8 cellular contexts compared by ENCODE assay signal in the genomic region with DNA sequence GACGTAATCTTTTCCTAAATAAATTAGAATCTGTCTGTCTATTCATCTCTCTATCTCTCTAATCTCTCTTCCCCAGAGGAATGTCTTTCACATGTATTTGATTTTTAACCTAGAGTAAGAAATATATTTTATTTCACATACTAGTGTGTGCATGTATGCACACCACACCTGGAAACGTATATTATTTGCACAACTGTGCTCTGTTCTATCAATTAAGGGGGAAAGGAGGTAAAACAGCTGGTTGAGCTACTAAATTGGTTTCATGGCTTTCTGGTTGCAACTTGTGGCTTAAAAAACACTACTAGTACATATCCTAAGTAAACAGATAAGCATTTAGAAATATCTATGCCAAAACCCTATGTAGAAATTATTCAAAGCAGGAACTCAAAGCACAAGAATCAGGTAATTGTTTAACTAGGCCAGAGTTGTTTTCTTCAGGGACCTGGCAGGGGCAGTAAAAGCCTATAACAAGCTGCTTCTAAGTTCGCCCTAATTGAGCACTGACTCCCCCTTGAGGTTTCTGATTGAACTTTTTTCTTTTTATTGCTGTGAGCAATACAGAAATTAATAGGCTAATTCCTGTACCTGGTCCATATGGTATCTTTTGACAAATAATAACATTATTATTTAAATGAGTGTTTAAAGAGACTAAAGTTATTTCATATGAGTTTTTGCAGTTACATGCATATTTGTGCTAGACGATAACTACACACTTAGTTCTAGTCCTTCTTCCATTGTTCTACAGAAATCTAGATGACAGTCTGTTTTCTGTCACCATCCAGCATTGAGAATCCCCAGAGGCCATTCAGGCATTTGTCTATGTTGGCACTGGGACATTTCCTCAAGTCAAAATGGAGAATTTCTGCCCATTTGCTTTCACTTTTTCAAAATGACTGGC.
A peak's percentile ranks its signal among the peaks of the same experiment; 100 is the strongest.
DNase-seq lines count a peak whose midpoint lies in the region; ATAC-seq, FAIRE-seq and TF ChIP-seq lines count a peak whose summit lies in the region.

No MANE protein-coding gene starts in this region.

- WGBS in esophagus squamous epithelium, 2 donors = 38 to 39% methylated on average over 4 of the region's 4 CpGs
- 36 to 40% methylated on average over 4 of the region's 4 CpGs for WGBS in pancreas, 2 donors

- no peak for TF ChIP-seq POLR2A in breast epithelium (IDR thresholded peaks at IDR 0.05)
- no peak for TF ChIP-seq POLR2A in esophagus squamous epithelium (IDR thresholded peaks at IDR 0.05)

- no peaks in the 10 kb centered on the region for H3K27me3 Mint-ChIP-seq in MCF 10A (ENCODE audit: insufficient read depth, unreplicated experiment)

- H3F3A ChIP-seq in PC-3 (ENCODE audit: low read length, unreplicated experiment) = no peaks in the 10 kb centered on the region

- DNase-seq in MCF 10A (ENCODE audit: unreplicated experiment) = peak; percentile 71
- DNase-seq in breast epithelium (ENCODE audit: low spot score in 2 of 2) = no peak
- DNase-seq in HCEC 1CT = peak; percentile 71
- peak; percentile 71 for DNase-seq in LHCN-M2 (ENCODE audit: low read depth)
- DNase-seq in PC-3 = peak; percentile 57
- no peak for DNase-seq in esophagus squamous epithelium (lab: John Stamatoyannopoulos, UW)
- peak in 2 of 6 donors; percentile 27 to 28 for DNase-seq in pancreas
- no peak for DNase-seq in UCSD-AML1 (lab: John Stamatoyannopoulos, UW; ENCODE audit: unreplicated experiment)

- no peaks in the 10 kb centered on the region for H3K9me3 ChIP-seq in breast epithelium
- H3K9me3 ChIP-seq in PC-3 (ENCODE audit: low read length) = no peaks in the 10 kb centered on the region
- no peaks in the 10 kb centered on the region for H3K9me3 ChIP-seq in esophagus squamous epithelium
- H3K9me3 ChIP-seq in pancreas = no peaks in the 10 kb centered on the region

- no peaks in the 10 kb centered on the region for H4K20me1 ChIP-seq in PC-3 (ENCODE audit: low read length)

- no peaks in the 10 kb centered on the region for H3K36me3 Mint-ChIP-seq in MCF 10A (ENCODE audit: insufficient read depth, unreplicated experiment)

- no peaks in the 10 kb centered on the region for H3K9me3 Mint-ChIP-seq in MCF 10A (ENCODE audit: unreplicated experiment)

- no peak for FAIRE-seq in pancreas (lab: Jason Lieb, UNC)

- H3K27ac Mint-ChIP-seq in MCF 10A (ENCODE audit: low read depth, unreplicated experiment) = no peak overlapping the region

- H3K27ac ChIP-seq in breast epithelium (no peak overlapping the region), PC-3 (ENCODE audit: low read length) (no peak overlapping the region), esophagus squamous epithelium (no peak overlapping the region), pancreas (no peak overlapping the region)

- BruUV-seq in MCF 10A (replicated peaks; lab: Mats Ljungman, UMichigan) (no TSS peak), PC-3 (replicated peaks; lab: Mats Ljungman, UMichigan) (no TSS peak)

- intact Hi-C loops in MCF 10A (cut with micrococcal nuclease) (loop anchor here (1.0 to 5.0 kb wide), 3 partner anchors 37 to 194 kb away; no protein-coding TSS in a partner anchor), breast epithelium (cut with DNase I; ENCODE audit: low total_unique reads) (no loop called here), PC-3 (cut with micrococcal nuclease) (loop anchor here (1.0 kb wide), 1 partner anchor 37 kb away; no protein-coding TSS in a partner anchor), esophagus squamous epithelium (cut with DNase I) (no loop called here), pancreas (cut with DNase I) (no loop called here)

- ATAC-seq in PC-3 (peak; percentile 59), pancreas (peak; percentile 84 to 99 (median 94))

- H3K4me3 Mint-ChIP-seq in MCF 10A (ENCODE audit: unreplicated experiment) = no peak overlapping the region

- TF ChIP-seq CTCF in MCF 10A (IDR thresholded peaks at IDR 0.05; ENCODE audit: unreplicated experiment) (peak; percentile 74), breast epithelium (IDR thresholded peaks at IDR 0.05) (peak in 1 of 3 donors; percentile 9), PC-3 (conservative IDR thresholded peaks at IDR 0.05; ENCODE audit: low read depth, low read length) (peak; percentile 66), esophagus squamous epithelium (IDR thresholded peaks at IDR 0.05) (peak in 4 of 6 experiments; percentile 25 to 51 (median 31)), pancreas (IDR thresholded peaks at IDR 0.05) (peak; percentile 27 to 62 (median 40))

- CTCF ChIA-PET in MCF 10A (lab: Yijun Ruan, JAX) (interaction anchor here (0.6 to 4.0 kb wide), 24 partner anchors 9 to 669 kb away, joined by 3 to 57 read pairs (median 4); no protein-coding TSS in a partner anchor), PC-3 (lab: Charles Lee) (interaction anchor here (1.2 kb wide), 1 partner anchor 37 kb away, joined by 11 read pairs; no protein-coding TSS in a partner anchor)

- H3K4me3 ChIP-seq in breast epithelium (no peak overlapping the region), PC-3 (ENCODE audit: low read length) (no peak overlapping the region), esophagus squamous epithelium (no peak overlapping the region), pancreas (no peak overlapping the region)

- H3K27me3 ChIP-seq in breast epithelium = no peaks in the 10 kb centered on the region
- peaks cover 52% of the 10 kb centered on the region for H3K27me3 ChIP-seq in PC-3 (ENCODE audit: low read length)
- H3K27me3 ChIP-seq in esophagus squamous epithelium = no peaks in the 10 kb centered on the region
- H3K27me3 ChIP-seq in pancreas = no peaks in the 10 kb centered on the region

- H3K4me2 ChIP-seq in PC-3 (ENCODE audit: low read length) = no peak overlapping the region

- H3K9me2 ChIP-seq in PC-3 (replicated peaks; ENCODE audit: low read length) = no peaks in the 10 kb centered on the region

- H3K4me1 ChIP-seq in breast epithelium (no peaks in the 10 kb centered on the region), PC-3 (ENCODE audit: insufficient read depth, low read length) (no peaks in the 10 kb centered on the region), esophagus squamous epithelium (no peaks in the 10 kb centered on the region), pancreas (peaks cover 0 to 4% (median 0%) of the 10 kb centered on the region in 3 donors)

- H3K9ac ChIP-seq in PC-3 (ENCODE audit: low read length) = no peak overlapping the region

- H2AFZ ChIP-seq in PC-3 (ENCODE audit: low read length) = no peak overlapping the region

- POLR2A ChIA-PET in MCF 10A (lab: Yijun Ruan, JAX) (no interaction called here), PC-3 (lab: Charles Lee; ENCODE audit: unreplicated experiment) (no interaction called here)

- no peaks in the 10 kb centered on the region for H3K79me2 ChIP-seq in PC-3 (ENCODE audit: low read length)

- H3K36me3 ChIP-seq in breast epithelium (no peaks in the 10 kb centered on the region), PC-3 (ENCODE audit: low read depth, low read length) (no peaks in the 10 kb centered on the region; the same call in 1 of the 2 replicates), esophagus squamous epithelium (no peaks in the 10 kb centered on the region), pancreas (no peaks in the 10 kb centered on the region)

- no peaks in the 10 kb centered on the region for H3K4me1 Mint-ChIP-seq in MCF 10A (ENCODE audit: insufficient read depth, unreplicated experiment)

Comparison
In these comparisons a context has a peak if more than half of its experiments do, and no peak if none do; other contexts are left out.
1. DNase-seq: peak in MCF 10A (single experiment), HCEC 1CT (single experiment), LHCN-M2 (single experiment) and PC-3 (single experiment); none in breast epithelium (0 of 2), esophagus squamous epithelium (single experiment) and UCSD-AML1 (single experiment).
2. intact Hi-C loops: an anchor here in MCF 10A (1.0 to 5.0 kb wide) and PC-3 (1.0 kb wide); none called in breast epithelium, esophagus squamous epithelium and pancreas.